Comparison of ENCODE assay signal across 8 cellular contexts in the genomic region with DNA sequence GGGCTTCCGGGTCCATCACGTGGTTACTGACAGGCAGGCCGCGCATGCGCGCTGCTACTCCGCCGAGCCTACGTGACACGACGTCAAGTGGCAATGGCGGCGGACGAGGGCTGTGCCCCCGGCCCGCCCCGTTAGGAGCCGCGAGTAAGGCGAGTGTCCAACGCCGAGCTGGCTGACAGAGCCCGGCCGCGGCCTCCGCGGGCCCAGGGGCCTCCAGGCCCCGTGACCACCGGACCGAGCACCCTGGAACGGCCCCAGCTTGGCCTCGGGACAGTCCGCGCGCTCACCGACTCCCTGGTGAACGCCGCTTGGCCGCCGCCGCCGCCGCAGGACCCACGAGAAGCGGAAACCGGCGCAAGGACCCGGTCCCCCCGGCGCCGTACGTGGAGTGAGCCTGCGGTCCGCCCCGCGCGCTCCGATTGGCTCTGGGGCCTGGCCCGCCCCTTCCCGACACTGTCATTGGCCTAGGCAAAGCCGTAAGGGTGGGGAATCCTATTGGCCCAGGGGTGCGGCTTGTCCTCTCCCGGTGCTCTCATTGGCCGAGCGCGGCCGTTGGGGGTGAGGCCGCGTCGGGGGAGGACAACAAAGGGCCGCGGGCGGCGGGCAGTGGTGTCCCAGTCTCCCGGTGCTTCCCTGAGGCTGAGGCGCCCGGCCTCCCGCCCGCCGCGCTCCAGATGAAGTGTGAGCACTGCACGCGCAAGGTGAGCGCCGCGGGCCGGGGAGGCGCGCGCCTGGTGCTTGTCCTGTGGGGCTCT. TPM values are rescaled to one million over a fixed set of nuclear protein-coding genes. Genes with fewer than 3 reads are reported as not detected.
DNase-seq lines count a peak whose midpoint lies in the region; ATAC-seq and TF ChIP-seq lines count a peak whose summit lies in the region.

A gene (plus strand): TSS at position 612 of the 755 bp plus-strand sequence. CDS start 63 bp downstream, at position 675.

- DNase-seq in Ammon's horn (ENCODE audit: low spot score) (peak; percentile 99), GM19238 (ENCODE audit: insufficient read length, low spot score) (peak; percentile 99), NCI-H524 (lab: John Stamatoyannopoulos, UW) (peak; percentile 86 to 90), choroid plexus epithelial cell (ENCODE audit: low read depth) (peak; percentile 99), kidney tubule cell (ENCODE audit: low spot score) (peak; percentile 99)
- peak; percentile 98 for DNase-seq in activated CD4-positive, alpha-beta T cell treated with anti-CD3 and anti-CD28 coated beads for 36 hours
- DNase-seq in stimulated activated CD4-positive, alpha-beta T cell treated with anti-CD3 and anti-CD28 coated beads, Interleukin-1b, Interleukin-23, amount 100 ng/mL, for 24 hours (ENCODE audit: low read depth in 4 of 4, low spot score in 1 of 4) = peak; percentile 79 to 96 (median 86)

- H3K27ac Mint-ChIP-seq in activated CD4-positive, alpha-beta T cell treated with anti-CD3 and anti-CD28 coated beads for 36 hours = peak within 1 kb of the TSS; percentile 99

- TF ChIP-seq CTCF in choroid plexus epithelial cell (conservative IDR thresholded peaks at IDR 0.05; ENCODE audit: low read depth, low read length) = no peak

- intact Hi-C loops in activated CD4-positive, alpha-beta T cell treated with anti-CD3 and anti-CD28 coated beads for 36 hours (cut with DNase I, micrococcal nuclease) = loop anchor here (1.0 to 10.0 kb wide), 19 partner anchors 8 to 592 kb away; a partner anchor contains a TSS

- peaks cover 32% of the 10 kb centered on the region for H3K36me3 Mint-ChIP-seq in activated CD4-positive, alpha-beta T cell treated with anti-CD3 and anti-CD28 coated beads for 36 hours (ENCODE audit: low read depth)

- H3K27me3 Mint-ChIP-seq in activated CD4-positive, alpha-beta T cell treated with anti-CD3 and anti-CD28 coated beads for 36 hours = no peaks in the 10 kb centered on the region

- ATAC-seq in HG03442 (IDR thresholded peaks at IDR 0.05; ENCODE audit: unreplicated experiment) = peak; percentile 91
- ATAC-seq in activated CD4-positive, alpha-beta T cell treated with anti-CD3 and anti-CD28 coated beads for 36 hours = peak; percentile 99

- peak within 1 kb of the TSS; percentile 80 for H3K4me3 ChIP-seq in choroid plexus epithelial cell (ENCODE audit: low read depth, low read length)

- H3K9me3 Mint-ChIP-seq in activated CD4-positive, alpha-beta T cell treated with anti-CD3 and anti-CD28 coated beads for 36 hours (ENCODE audit: low read depth) = no peaks in the 10 kb centered on the region

- peaks cover 28% of the 10 kb centered on the region for H3K4me1 Mint-ChIP-seq in activated CD4-positive, alpha-beta T cell treated with anti-CD3 and anti-CD28 coated beads for 36 hours

- POLR2A ChIA-PET in activated CD4-positive, alpha-beta T cell treated with anti-CD3 and anti-CD28 coated beads for 36 hours (lab: Charles Lee) = interaction anchor here (1.2 to 1.8 kb wide), 2 partner anchors 9 to 61 kb away, joined by 5 to 6 read pairs; a partner anchor contains a TSS

- peak within 1 kb of the TSS; percentile 79 for H3K4me3 Mint-ChIP-seq in activated CD4-positive, alpha-beta T cell treated with anti-CD3 and anti-CD28 coated beads for 36 hours

- CTCF ChIA-PET in activated CD4-positive, alpha-beta T cell treated with anti-CD3 and anti-CD28 coated beads for 36 hours (lab: Charles Lee) = interaction anchor here (0.9 kb wide), 1 partner anchor 33 kb away, joined by 3 read pairs; no protein-coding TSS in a partner anchor

RNA-seq across cellular contexts. Expression of the gene that starts here (rescaled TPM):
- 10 to 100 TPM; 65.4 to 85.9 TPM for total RNA-seq in activated CD4-positive, alpha-beta T cell treated with anti-CD3 and anti-CD28 coated beads for 36 hours

Comparison
In these comparisons a context has a peak if more than half of its experiments do, and no peak if none do; other contexts are left out.
1. Peak in every context shown above with its lines: DNase-seq, ATAC-seq and H3K4me3 ChIP-seq.